Comparison of ENCODE assay signal across 1 cellular context in the genomic region with DNA sequence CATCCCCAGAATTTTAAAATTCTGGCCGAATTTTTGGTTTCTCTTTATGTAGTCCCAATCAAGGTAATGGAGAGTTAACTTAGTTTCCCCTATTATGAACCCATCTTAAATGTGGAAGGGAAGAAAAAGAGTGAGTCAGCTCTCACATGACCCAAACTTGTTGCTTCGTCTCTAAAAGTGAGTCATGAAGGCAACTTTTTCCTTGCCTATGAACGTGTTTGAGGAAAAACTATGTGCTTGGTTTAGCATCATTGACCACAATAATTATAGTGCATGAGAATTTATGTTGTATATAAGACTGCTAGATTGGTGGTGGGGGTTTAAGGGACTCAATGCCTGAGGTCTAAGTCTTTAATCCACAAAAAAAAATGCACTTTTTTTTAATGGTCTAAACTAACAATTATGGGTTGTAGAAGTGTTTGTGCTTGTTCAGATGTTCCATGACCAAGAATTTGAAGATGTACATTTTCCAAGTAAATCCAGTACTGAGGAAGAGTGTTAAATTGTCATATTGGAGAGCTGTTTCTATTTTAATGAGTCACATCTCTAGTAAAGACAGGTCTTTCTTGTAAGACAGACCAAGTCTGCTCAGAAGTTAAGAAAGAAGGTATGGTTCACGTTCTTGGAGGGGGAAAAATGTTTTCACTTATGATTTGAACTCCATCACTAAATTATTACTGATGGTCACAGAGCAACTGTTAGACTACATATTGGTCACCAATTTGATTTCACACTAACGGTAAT.
TF ChIP-seq lines count a peak whose summit lies in the region.

No MANE protein-coding gene starts in this region.

TF ChIP-seq in SK-N-SH, 30 proteins besides CTCF, POLR2A, EP300 and RAD21 (continued from another document):
- TF ChIP-seq, protein P1, sequence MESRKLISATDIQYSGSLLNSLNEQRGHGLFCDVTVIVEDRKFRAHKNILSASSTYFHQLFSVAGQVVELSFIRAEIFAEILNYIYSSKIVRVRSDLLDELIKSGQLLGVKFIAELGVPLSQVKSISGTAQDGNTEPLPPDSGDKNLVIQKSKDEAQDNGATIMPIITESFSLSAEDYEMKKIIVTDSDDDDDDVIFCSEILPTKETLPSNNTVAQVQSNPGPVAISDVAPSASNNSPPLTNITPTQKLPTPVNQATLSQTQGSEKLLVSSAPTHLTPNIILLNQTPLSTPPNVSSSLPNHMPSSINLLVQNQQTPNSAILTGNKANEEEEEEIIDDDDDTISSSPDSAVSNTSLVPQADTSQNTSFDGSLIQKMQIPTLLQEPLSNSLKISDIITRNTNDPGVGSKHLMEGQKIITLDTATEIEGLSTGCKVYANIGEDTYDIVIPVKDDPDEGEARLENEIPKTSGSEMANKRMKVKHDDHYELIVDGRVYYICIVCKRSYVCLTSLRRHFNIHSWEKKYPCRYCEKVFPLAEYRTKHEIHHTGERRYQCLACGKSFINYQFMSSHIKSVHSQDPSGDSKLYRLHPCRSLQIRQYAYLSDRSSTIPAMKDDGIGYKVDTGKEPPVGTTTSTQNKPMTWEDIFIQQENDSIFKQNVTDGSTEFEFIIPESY (IDR thresholded peaks at IDR 0.05; ENCODE audit: borderline replicate concordance, low read depth): no peak
- TF ChIP-seq FOXM1 (IDR thresholded peaks at IDR 0.05; ENCODE audit: low read depth): no peak
- TF ChIP-seq PBX3 (IDR thresholded peaks at IDR 0.05): 0 out of 2 replicates have a peak, but pooled peaks have one; percentile 4
- TF ChIP-seq FOSL2 (IDR thresholded peaks at IDR 0.05; ENCODE audit: borderline replicate concordance, low read depth): peak; percentile 94; the same call in 1 of the 2 replicates
- TF ChIP-seq MXI1 (IDR thresholded peaks at IDR 0.05; ENCODE audit: low read depth, low read length): no peak
- TF ChIP-seq ELF1 (IDR thresholded peaks at IDR 0.05): no peak
- TF ChIP-seq JUND (IDR thresholded peaks at IDR 0.05): peak; percentile 89
- no peak for TF ChIP-seq NFIC (IDR thresholded peaks at IDR 0.05; ENCODE audit: borderline replicate concordance)
- peak; percentile 23; the same call in 1 of the 2 replicates for TF ChIP-seq TCF12 (IDR thresholded peaks at IDR 0.05)
